ENCODE assay signal across 14 cellular contexts in genomic region chr11:112348480-112349029, GRCh38.
DNase-seq lines count a peak whose midpoint lies in the region; ATAC-seq and TF ChIP-seq lines count a peak whose summit lies in the region.
"Had no signal": no experiment of that assay in that cellular context is flagged by ENCODE, and none has a peak within 500 bp of the region (broad histone marks: within the 10 kb centered on the region; RNA-seq: fewer than 3 reads in every experiment).

No MANE protein-coding gene starts in this region.

- no peaks in the 10 kb centered on the region for H3K4me1 ChIP-seq in right atrium auricular region
- H3K4me1 ChIP-seq in CD8-positive, alpha-beta memory T cell (ENCODE audit: insufficient read depth, low read length) = no peaks in the 10 kb centered on the region

- POLR2A ChIA-PET in CD8-positive, alpha-beta memory T cell (lab: Charles Lee) = no interaction called here

- DNase-seq in right atrium auricular region (ENCODE audit: low spot score) = peak; percentile 21
- no peak for DNase-seq in cardiac septum (ENCODE audit: low spot score)
- DNase-seq in NOMO-1 treated with DMSO at 0.1 percent for 48 hours (lab: John Stamatoyannopoulos, UW; ENCODE audit: unreplicated experiment) = peak; percentile 12
- DNase-seq in islet precursor cell = peak; percentile 17
- DNase-seq in left lobe of liver (ENCODE audit: low spot score) = no peak
- no peak for DNase-seq in CD8-positive, alpha-beta memory T cell
- DNase-seq: C1 segment of cervical spinal cord; CD4-positive, alpha-beta T cell; DMS79; EL; GOT3; H9 had no signal

- CTCF ChIA-PET in CD8-positive, alpha-beta memory T cell (lab: Charles Lee) = no interaction called here

- H3K27me3 ChIP-seq in right atrium auricular region = no peaks in the 10 kb centered on the region
- no peaks in the 10 kb centered on the region for H3K27me3 ChIP-seq in CD8-positive, alpha-beta memory T cell (ENCODE audit: insufficient read depth, low read length, poor library complexity, severe bottlenecking)

- H3K9me3 Mint-ChIP-seq in CD8-positive, alpha-beta memory T cell = no peaks in the 10 kb centered on the region
- H3K9me3 Mint-ChIP-seq: CD4-positive, alpha-beta T cell; H9 had no signal

- no peak overlapping the region for H3K27ac ChIP-seq in right atrium auricular region
- no peak overlapping the region for H3K27ac ChIP-seq in CD8-positive, alpha-beta memory T cell (ENCODE audit: low read depth, low read length)

- no peaks in the 10 kb centered on the region for H3K9me3 ChIP-seq in right atrium auricular region
- H3K9me3 ChIP-seq in CD8-positive, alpha-beta memory T cell (ENCODE audit: low read length) = no peaks in the 10 kb centered on the region

- intact Hi-C loops in cardiac septum (cut with DNase I) = no loop called here

- peaks cover 0 to 3% of the 10 kb centered on the region in 2 donors for H3K27me3 Mint-ChIP-seq in CD8-positive, alpha-beta memory T cell
- H3K27me3 Mint-ChIP-seq: B cell; CD4-positive, alpha-beta T cell had no signal

- no peak for TF ChIP-seq CTCF in right atrium auricular region (IDR thresholded peaks at IDR 0.05)

- peaks cover 0 to 11% (median 3%) of the 10 kb centered on the region in 3 donors for H3K36me3 Mint-ChIP-seq in CD8-positive, alpha-beta memory T cell

- no peak overlapping the region for H3K27ac Mint-ChIP-seq in CD8-positive, alpha-beta memory T cell
- H3K27ac Mint-ChIP-seq: B cell; CD4-positive, alpha-beta T cell; H9 had no signal

- H3K4me3 Mint-ChIP-seq in CD8-positive, alpha-beta memory T cell = no peak overlapping the region
- H3K4me3 Mint-ChIP-seq: B cell; CD4-positive, alpha-beta T cell; H9 had no signal

- ATAC-seq in left lobe of liver (no peak), GM19452 (IDR thresholded peaks at IDR 0.05; ENCODE audit: unreplicated experiment) (no peak)

- no peak overlapping the region for H3K4me3 ChIP-seq in right atrium auricular region
- no peak overlapping the region for H3K4me3 ChIP-seq in CD8-positive, alpha-beta memory T cell (ENCODE audit: low read length)

- no peaks in the 10 kb centered on the region for H3K4me1 Mint-ChIP-seq in CD8-positive, alpha-beta memory T cell
- H3K4me1 Mint-ChIP-seq: B cell had no signal

- H3K36me3 ChIP-seq in right atrium auricular region = no peaks in the 10 kb centered on the region
- H3K36me3 ChIP-seq in CD8-positive, alpha-beta memory T cell (ENCODE audit: insufficient read depth, low read length) = no peaks in the 10 kb centered on the region

Comparison
In these comparisons a context has a peak if more than half of its experiments do, and no peak if none do; other contexts are left out.
1. DNase-seq: peak in right atrium auricular region (single experiment), NOMO-1 treated with DMSO at 0.1 percent for 48 hours (single experiment) and islet precursor cell (single experiment); none in cardiac septum (single experiment), left lobe of liver (single experiment) and CD8-positive, alpha-beta memory T cell (0 of 5).